In genomic region chr6:112096901-112097300, GRCh38 we compare ENCODE assay signal across 37 cellular contexts. TPM values are rescaled to one million over a fixed set of nuclear protein-coding genes. Genes with fewer than 3 reads are reported as not detected.
"Had no signal": no experiment of that assay in that cellular context is flagged by ENCODE, and none has a peak within 500 bp of the region (broad histone marks: within the 10 kb centered on the region; RNA-seq: fewer than 3 reads in every experiment).

No MANE protein-coding gene starts in this region.

- DNase-seq: Karpas-422, Kasumi-1, MG63, MM.1S, MV-4-11, NCI-H1048, NCI-H1092, NCI-H1092 treated with DMSO at 0.1 percent for 48 hours, NCI-H1105, NCI-H1105 treated with DMSO at 0.1 percent for 48 hours, NCI-H1417, NCI-H1417 treated with DMSO at 0.1 percent for 48 hours, NCI-H1436, NCI-H1436 treated with DMSO at 0.1 percent for 48 hours, NCI-H146, NCI-H1694, NCI-H1694 treated with DMSO at 0.1 percent for 48 hours, NCI-H187, NCI-H187 treated with DMSO at 0.1 percent for 48 hours, NCI-H1930, NCI-H2029, NCI-H2029 treated with DMSO at 0.1 percent for 48 hours, NCI-H2081, NCI-H2081 treated with DMSO at 0.1 percent for 48 hours, NCI-H2107, NCI-H2171, NCI-H2171 treated with DMSO at 0.1 percent for 48 hours, NCI-H2227 treated with DMSO at 0.1 percent for 48 hours, NCI-H226, NCI-H345, NCI-H446, NCI-H446 treated with DMSO at 0.1 percent for 48 hours, NCI-H510A had no signal

RNA-seq across cellular contexts. Expression of gene CCN6, which starts 43.0 kb away (rescaled TPM):
- total RNA-seq: LHCN-M2, M059J, MCF 10A, NCI-H460 had no signal
